1 cellular context compared by ENCODE assay signal in the genomic region with DNA sequence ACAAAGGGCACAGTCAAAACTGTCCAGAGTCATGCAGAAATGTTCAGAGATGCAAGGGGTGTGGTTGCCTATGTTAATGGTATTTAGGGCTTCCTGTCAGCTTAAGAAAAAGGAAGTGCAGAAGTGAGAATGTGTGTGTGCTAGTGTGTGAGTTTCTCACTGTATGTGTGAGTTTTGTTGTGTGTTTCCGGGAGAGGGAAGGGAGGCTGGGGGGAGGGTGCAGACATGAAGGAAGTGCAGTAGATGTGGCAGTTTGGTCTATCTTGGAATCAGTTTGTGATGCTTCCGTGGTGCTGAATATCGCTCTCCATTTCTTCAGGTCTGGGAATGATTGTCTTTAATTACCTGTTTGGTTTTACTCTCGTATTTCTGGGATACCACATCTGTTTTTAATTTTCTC.
A peak's percentile ranks its signal among the peaks of the same experiment; 100 is the strongest.
TF ChIP-seq lines count a peak whose summit lies in the region.

No MANE protein-coding gene starts in this region.

TF ChIP-seq in GM12878, 131 proteins besides CTCF, POLR2A, EP300 and RAD21 (continued from another document and continues in another):
- TF ChIP-seq, protein P1, sequence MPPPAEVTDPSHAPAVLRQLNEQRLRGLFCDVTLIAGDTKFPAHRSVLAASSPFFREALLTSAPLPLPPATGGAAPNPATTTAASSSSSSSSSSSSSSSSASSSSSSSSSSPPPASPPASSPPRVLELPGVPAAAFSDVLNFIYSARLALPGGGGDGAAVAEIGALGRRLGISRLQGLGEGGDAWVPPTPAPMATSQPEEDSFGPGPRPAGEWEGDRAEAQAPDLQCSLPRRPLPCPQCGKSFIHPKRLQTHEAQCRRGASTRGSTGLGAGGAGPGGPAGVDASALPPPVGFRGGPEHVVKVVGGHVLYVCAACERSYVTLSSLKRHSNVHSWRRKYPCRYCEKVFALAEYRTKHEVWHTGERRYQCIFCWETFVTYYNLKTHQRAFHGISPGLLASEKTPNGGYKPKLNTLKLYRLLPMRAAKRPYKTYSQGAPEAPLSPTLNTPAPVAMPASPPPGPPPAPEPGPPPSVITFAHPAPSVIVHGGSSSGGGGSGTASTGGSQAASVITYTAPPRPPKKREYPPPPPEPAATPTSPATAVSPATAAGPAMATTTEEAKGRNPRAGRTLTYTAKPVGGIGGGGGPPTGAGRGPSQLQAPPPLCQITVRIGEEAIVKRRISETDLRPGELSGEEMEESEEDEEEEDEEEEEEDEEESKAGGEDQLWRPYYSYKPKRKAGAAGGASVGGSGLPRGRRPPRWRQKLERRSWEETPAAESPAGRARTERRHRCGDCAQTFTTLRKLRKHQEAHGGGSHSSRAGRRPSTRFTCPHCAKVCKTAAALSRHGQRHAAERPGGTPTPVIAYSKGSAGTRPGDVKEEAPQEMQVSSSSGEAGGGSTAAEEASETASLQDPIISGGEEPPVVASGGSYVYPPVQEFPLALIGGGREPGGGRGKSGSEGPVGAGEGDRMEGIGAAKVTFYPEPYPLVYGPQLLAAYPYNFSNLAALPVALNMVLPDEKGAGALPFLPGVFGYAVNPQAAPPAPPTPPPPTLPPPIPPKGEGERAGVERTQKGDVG (CRISPR knock-in tag; IDR thresholded peaks at IDR 0.05): no peak
- TF ChIP-seq NFXL1 (IDR thresholded peaks at IDR 0.05; ENCODE audit: borderline replicate concordance) (no peak), CBX5 (IDR thresholded peaks at IDR 0.05; ENCODE audit: low read depth) (0 out of 2 replicates have a peak, but pooled peaks have one; percentile 28), NBN (IDR thresholded peaks at IDR 0.05) (peak; percentile 91), IKZF2 (IDR thresholded peaks at IDR 0.05) (peak; percentile 86 to 91), ETV6 (conservative IDR thresholded peaks at IDR 0.05 in 1 of 2, IDR thresholded peaks at IDR 0.05 in 1 of 2; ENCODE audit: borderline replicate concordance in 1 of 2, low read depth in 1 of 2) (peak in 1 of 2 experiments; percentile 98; a peak in 2 of 4 replicates), POU2F2 (IDR thresholded peaks at IDR 0.05; ENCODE audit: borderline replicate concordance, low read depth, low read length) (peak; percentile 70; the same call in 1 of the 3 replicates), BMI1 (IDR thresholded peaks at IDR 0.05; ENCODE audit: borderline replicate concordance) (0 out of 2 replicates have a peak, but pooled peaks have one; percentile 25), RELA (IDR thresholded peaks at IDR 0.05; ENCODE audit: borderline replicate concordance, partially characterized antibody) (peak; percentile 38), IKZF1 (conservative IDR thresholded peaks at IDR 0.05) (peak; percentile 88), ZNF622 (IDR thresholded peaks at IDR 0.05) (no peak), PML (IDR thresholded peaks at IDR 0.05; ENCODE audit: low read length) (no peak), RUNX3 (IDR thresholded peaks at IDR 0.05; ENCODE audit: low read length) (peak; percentile 56), ATF7 (IDR thresholded peaks at IDR 0.05; ENCODE audit: low read depth) (peak; percentile 75), ZZZ3 (IDR thresholded peaks at IDR 0.05; ENCODE audit: control insufficient read depth, insufficient read length, low read depth) (no peak), CHD2 (IDR thresholded peaks at IDR 0.05; ENCODE audit: borderline replicate concordance, low read depth, low read length) (peak; percentile 35; the same call in 1 of the 2 replicates), ASH2L (IDR thresholded peaks at IDR 0.05; ENCODE audit: borderline replicate concordance, low read depth) (no peak), BRCA1 (IDR thresholded peaks at IDR 0.05; ENCODE audit: low read depth, low read length) (no peak), LARP7 (IDR thresholded peaks at IDR 0.05) (no peak), GABPA (IDR thresholded peaks at IDR 0.05; ENCODE audit: low read depth) (peak; percentile 74), IRF4 (IDR thresholded peaks at IDR 0.05; ENCODE audit: low read depth, low read length) (peak; percentile 76), CREM (IDR thresholded peaks at IDR 0.05; ENCODE audit: low read depth) (peak; percentile 55; the same call in 1 of the 2 replicates)
- TF ChIP-seq, protein P2, sequence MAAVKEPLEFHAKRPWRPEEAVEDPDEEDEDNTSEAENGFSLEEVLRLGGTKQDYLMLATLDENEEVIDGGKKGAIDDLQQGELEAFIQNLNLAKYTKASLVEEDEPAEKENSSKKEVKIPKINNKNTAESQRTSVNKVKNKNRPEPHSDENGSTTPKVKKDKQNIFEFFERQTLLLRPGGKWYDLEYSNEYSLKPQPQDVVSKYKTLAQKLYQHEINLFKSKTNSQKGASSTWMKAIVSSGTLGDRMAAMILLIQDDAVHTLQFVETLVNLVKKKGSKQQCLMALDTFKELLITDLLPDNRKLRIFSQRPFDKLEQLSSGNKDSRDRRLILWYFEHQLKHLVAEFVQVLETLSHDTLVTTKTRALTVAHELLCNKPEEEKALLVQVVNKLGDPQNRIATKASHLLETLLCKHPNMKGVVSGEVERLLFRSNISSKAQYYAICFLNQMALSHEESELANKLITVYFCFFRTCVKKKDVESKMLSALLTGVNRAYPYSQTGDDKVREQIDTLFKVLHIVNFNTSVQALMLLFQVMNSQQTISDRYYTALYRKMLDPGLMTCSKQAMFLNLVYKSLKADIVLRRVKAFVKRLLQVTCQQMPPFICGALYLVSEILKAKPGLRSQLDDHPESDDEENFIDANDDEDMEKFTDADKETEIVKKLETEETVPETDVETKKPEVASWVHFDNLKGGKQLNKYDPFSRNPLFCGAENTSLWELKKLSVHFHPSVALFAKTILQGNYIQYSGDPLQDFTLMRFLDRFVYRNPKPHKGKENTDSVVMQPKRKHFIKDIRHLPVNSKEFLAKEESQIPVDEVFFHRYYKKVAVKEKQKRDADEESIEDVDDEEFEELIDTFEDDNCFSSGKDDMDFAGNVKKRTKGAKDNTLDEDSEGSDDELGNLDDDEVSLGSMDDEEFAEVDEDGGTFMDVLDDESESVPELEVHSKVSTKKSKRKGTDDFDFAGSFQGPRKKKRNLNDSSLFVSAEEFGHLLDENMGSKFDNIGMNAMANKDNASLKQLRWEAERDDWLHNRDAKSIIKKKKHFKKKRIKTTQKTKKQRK (IDR thresholded peaks at IDR 0.05; ENCODE audit: low read depth, low read length): no peak
- TF ChIP-seq, protein P3, sequence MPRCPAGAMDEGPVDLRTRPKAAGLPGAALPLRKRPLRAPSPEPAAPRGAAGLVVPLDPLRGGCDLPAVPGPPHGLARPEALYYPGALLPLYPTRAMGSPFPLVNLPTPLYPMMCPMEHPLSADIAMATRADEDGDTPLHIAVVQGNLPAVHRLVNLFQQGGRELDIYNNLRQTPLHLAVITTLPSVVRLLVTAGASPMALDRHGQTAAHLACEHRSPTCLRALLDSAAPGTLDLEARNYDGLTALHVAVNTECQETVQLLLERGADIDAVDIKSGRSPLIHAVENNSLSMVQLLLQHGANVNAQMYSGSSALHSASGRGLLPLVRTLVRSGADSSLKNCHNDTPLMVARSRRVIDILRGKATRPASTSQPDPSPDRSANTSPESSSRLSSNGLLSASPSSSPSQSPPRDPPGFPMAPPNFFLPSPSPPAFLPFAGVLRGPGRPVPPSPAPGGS (IDR thresholded peaks at IDR 0.05; ENCODE audit: borderline replicate concordance, insufficient read depth, low read depth, low read length, poor library complexity, severe bottlenecking): no peak
- TF ChIP-seq, protein P4, sequence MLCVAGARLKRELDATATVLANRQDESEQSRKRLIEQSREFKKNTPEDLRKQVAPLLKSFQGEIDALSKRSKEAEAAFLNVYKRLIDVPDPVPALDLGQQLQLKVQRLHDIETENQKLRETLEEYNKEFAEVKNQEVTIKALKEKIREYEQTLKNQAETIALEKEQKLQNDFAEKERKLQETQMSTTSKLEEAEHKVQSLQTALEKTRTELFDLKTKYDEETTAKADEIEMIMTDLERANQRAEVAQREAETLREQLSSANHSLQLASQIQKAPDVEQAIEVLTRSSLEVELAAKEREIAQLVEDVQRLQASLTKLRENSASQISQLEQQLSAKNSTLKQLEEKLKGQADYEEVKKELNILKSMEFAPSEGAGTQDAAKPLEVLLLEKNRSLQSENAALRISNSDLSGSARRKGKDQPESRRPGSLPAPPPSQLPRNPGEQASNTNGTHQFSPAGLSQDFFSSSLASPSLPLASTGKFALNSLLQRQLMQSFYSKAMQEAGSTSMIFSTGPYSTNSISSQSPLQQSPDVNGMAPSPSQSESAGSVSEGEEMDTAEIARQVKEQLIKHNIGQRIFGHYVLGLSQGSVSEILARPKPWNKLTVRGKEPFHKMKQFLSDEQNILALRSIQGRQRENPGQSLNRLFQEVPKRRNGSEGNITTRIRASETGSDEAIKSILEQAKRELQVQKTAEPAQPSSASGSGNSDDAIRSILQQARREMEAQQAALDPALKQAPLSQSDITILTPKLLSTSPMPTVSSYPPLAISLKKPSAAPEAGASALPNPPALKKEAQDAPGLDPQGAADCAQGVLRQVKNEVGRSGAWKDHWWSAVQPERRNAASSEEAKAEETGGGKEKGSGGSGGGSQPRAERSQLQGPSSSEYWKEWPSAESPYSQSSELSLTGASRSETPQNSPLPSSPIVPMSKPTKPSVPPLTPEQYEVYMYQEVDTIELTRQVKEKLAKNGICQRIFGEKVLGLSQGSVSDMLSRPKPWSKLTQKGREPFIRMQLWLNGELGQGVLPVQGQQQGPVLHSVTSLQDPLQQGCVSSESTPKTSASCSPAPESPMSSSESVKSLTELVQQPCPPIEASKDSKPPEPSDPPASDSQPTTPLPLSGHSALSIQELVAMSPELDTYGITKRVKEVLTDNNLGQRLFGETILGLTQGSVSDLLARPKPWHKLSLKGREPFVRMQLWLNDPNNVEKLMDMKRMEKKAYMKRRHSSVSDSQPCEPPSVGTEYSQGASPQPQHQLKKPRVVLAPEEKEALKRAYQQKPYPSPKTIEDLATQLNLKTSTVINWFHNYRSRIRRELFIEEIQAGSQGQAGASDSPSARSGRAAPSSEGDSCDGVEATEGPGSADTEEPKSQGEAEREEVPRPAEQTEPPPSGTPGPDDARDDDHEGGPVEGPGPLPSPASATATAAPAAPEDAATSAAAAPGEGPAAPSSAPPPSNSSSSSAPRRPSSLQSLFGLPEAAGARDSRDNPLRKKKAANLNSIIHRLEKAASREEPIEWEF (IDR thresholded peaks at IDR 0.05; ENCODE audit: insufficient replicate concordance, low read depth, low read length): no peak
- TF ChIP-seq, protein P5, sequence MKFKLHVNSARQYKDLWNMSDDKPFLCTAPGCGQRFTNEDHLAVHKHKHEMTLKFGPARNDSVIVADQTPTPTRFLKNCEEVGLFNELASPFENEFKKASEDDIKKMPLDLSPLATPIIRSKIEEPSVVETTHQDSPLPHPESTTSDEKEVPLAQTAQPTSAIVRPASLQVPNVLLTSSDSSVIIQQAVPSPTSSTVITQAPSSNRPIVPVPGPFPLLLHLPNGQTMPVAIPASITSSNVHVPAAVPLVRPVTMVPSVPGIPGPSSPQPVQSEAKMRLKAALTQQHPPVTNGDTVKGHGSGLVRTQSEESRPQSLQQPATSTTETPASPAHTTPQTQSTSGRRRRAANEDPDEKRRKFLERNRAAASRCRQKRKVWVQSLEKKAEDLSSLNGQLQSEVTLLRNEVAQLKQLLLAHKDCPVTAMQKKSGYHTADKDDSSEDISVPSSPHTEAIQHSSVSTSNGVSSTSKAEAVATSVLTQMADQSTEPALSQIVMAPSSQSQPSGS (IDR thresholded peaks at IDR 0.05; ENCODE audit: low read length): peak; percentile 33; the same call in 1 of the 2 replicates
- TF ChIP-seq, protein P6, sequence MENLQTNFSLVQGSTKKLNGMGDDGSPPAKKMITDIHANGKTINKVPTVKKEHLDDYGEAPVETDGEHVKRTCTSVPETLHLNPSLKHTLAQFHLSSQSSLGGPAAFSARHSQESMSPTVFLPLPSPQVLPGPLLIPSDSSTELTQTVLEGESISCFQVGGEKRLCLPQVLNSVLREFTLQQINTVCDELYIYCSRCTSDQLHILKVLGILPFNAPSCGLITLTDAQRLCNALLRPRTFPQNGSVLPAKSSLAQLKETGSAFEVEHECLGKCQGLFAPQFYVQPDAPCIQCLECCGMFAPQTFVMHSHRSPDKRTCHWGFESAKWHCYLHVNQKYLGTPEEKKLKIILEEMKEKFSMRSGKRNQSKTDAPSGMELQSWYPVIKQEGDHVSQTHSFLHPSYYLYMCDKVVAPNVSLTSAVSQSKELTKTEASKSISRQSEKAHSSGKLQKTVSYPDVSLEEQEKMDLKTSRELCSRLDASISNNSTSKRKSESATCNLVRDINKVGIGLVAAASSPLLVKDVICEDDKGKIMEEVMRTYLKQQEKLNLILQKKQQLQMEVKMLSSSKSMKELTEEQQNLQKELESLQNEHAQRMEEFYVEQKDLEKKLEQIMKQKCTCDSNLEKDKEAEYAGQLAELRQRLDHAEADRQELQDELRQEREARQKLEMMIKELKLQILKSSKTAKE (IDR thresholded peaks at IDR 0.05; ENCODE audit: low read depth, poor library complexity, severe bottlenecking): peak; percentile 55
- TF ChIP-seq, protein P7, sequence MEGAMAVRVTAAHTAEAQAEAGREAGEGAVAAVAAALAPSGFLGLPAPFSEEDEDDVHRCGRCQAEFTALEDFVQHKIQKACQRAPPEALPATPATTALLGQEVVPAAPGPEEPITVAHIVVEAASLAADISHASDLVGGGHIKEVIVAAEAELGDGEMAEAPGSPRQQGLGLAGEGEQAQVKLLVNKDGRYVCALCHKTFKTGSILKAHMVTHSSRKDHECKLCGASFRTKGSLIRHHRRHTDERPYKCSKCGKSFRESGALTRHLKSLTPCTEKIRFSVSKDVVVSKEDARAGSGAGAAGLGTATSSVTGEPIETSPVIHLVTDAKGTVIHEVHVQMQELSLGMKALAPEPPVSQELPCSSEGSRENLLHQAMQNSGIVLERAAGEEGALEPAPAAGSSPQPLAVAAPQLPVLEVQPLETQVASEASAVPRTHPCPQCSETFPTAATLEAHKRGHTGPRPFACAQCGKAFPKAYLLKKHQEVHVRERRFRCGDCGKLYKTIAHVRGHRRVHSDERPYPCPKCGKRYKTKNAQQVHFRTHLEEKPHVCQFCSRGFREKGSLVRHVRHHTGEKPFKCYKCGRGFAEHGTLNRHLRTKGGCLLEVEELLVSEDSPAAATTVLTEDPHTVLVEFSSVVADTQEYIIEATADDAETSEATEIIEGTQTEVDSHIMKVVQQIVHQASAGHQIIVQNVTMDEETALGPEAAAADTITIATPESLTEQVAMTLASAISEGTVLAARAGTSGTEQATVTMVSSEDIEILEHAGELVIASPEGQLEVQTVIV (IDR thresholded peaks at IDR 0.05; ENCODE audit: borderline replicate concordance, partially characterized antibody): peak; percentile 45
- TF ChIP-seq, protein P8, sequence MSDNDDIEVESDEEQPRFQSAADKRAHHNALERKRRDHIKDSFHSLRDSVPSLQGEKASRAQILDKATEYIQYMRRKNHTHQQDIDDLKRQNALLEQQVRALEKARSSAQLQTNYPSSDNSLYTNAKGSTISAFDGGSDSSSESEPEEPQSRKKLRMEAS (IDR thresholded peaks at IDR 0.05; ENCODE audit: low read depth, low read length): no peak
